8 cellular contexts compared by ENCODE assay signal in the genomic region with DNA sequence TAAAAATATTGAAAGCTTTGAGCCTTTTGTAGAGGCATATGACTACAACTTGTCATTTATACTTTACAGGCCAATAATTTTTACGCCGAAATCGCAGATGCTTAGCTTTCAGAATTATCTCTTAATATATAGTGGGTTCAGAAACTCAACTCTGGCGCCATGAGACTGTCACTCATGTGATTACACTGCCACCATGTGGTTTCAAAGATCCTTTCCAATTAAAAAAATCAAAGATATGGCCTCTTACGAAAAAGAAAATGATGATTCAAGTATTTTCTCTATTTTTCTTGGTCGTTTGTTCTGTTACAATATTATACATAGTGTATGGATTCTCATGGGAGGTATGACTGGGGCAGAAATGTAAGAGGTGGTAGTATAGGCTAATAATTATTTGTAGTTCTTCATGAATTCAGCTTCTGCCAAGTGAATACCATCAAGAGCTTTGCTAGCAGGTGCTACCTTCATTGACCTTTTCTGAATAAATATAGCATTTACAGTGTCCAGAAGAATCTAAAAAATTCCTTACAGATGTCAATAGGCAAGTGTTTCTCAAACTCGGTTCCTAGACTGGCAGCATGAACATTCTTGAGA.
DNase-seq lines count a peak whose midpoint lies in the region; ATAC-seq, FAIRE-seq and TF ChIP-seq lines count a peak whose summit lies in the region.

No MANE protein-coding gene starts in this region.

- no peaks in the 10 kb centered on the region for H3K27me3 ChIP-seq in GM12878 (replicated peaks in 1 of 2; ENCODE audit: control insufficient read depth in 2 of 2, insufficient read depth in 2 of 2, low read length in 1 of 2)

- H3K27ac ChIP-seq in GM12878 (ENCODE audit: control insufficient read depth, insufficient read depth), result no peak overlapping the region

- RAD21 ChIA-PET in GM12878 (lab: Charles Lee; ENCODE audit: unreplicated experiment), result interaction anchor here (0.6 to 2.5 kb wide), 7 partner anchors 148 to 636 kb away, joined by 3 to 31 read pairs (median 7); no protein-coding TSS in a partner anchor

- peak; percentile 79 for TF ChIP-seq RAD21 in GM12878 (IDR thresholded peaks at IDR 0.05; ENCODE audit: insufficient read depth, low read depth, low read length)

- no peaks in the 10 kb centered on the region for H3K4me1 ChIP-seq in GM12878 (ENCODE audit: control insufficient read depth, insufficient read depth, low read length)

- no peak for TF ChIP-seq POLR2A in GM12878 (IDR thresholded peaks at IDR 0.05; ENCODE audit: low read depth, low read length)

- no peak overlapping the region for H2AFZ ChIP-seq in GM12878 (ENCODE audit: control insufficient read depth, low read depth, low read length)

- in situ Hi-C loops in GM12878 (cut with MboI), result loop anchor here (5.0 kb wide), 2 partner anchors 335 to 635 kb away; no protein-coding TSS in a partner anchor

- TF ChIP-seq CTCF in GM12878 (IDR thresholded peaks at IDR 0.05 in 2 of 3, conservative IDR thresholded peaks at IDR 0.05 in 1 of 3; ENCODE audit: control insufficient read depth in 2 of 3, extremely low read depth in 1 of 3, insufficient read depth in 1 of 3, low read depth in 3 of 3, low read length in 3 of 3), result peak; percentile 41 to 76 (median 46); a peak in 5 of 6 replicates

- no peak overlapping the region for H3K4me3 ChIP-seq in GM12878

- ATAC-seq in Right ventricle myocardium superior (ENCODE audit: poor library complexity) (peak; percentile 59), Right ventricle myocardium inferior (no peak), HG02678 (IDR thresholded peaks at IDR 0.05; ENCODE audit: unreplicated experiment) (peak; percentile 57), GM12878 (peak; percentile 77), HG02571 (IDR thresholded peaks at IDR 0.05; ENCODE audit: unreplicated experiment) (no peak)

- 2% methylated on average over 7 of the region's 7 CpGs for WGBS in GM12878 (ENCODE audit: insufficient coverage, insufficient replicate concordance, low lambda C conversion rate, missing lambda C conversion rate)

- SMC1A ChIA-PET in GM12878 (lab: Charles Lee; ENCODE audit: uncharacterized antibody, unreplicated experiment), result interaction anchor here (0.8 to 3.8 kb wide), 16 partner anchors 9 to 934 kb away, joined by 3 to 37 read pairs (median 4); no protein-coding TSS in a partner anchor

- TF ChIP-seq EP300 in GM12878 (IDR thresholded peaks at IDR 0.05; ENCODE audit: borderline replicate concordance in 1 of 2, control insufficient read depth in 1 of 2, low read depth in 2 of 2, low read length in 2 of 2), result no peak

- CTCF ChIA-PET in GM12878 (lab: Yijun Ruan, JAX), result interaction anchor here (0.6 to 4.9 kb wide), 33 partner anchors 9 to 680 kb away, joined by 3 to 59 read pairs (median 4); no protein-coding TSS in a partner anchor

- intact Hi-C loops in Right ventricle myocardium superior (cut with DNase I) (loop anchor here (2.0 to 5.0 kb wide), 2 partner anchors 335 to 637 kb away; no protein-coding TSS in a partner anchor), Right ventricle myocardium inferior (cut with DNase I) (loop anchor here (2.0 to 10.0 kb wide), 3 partner anchors 335 to 803 kb away; no protein-coding TSS in a partner anchor), GM12878 (cut with micrococcal nuclease; ENCODE audit: unreplicated experiment) (loop anchor here (1.0 to 10.0 kb wide), 4 partner anchors 227 to 803 kb away; no protein-coding TSS in a partner anchor)

- H3K79me2 ChIP-seq in GM12878 (ENCODE audit: control insufficient read depth, insufficient read depth, low read length), result no peaks in the 10 kb centered on the region

- no peak overlapping the region for H3K9ac ChIP-seq in GM12878 (ENCODE audit: control insufficient read depth, insufficient read depth, low read length)

- DNase-seq in Right ventricle myocardium superior, result no peak
- no peak for DNase-seq in Right ventricle myocardium inferior (ENCODE audit: missing footprints)
- DNase-seq in NCI-H2107 treated with DMSO at 0.1 percent for 48 hours (lab: John Stamatoyannopoulos, UW; ENCODE audit: unreplicated experiment), result peak; percentile 60
- DNase-seq in GM12878 (ENCODE audit: low read depth, low spot score), result peak; percentile 12
- peak; percentile 63 for DNase-seq in left kidney (ENCODE audit: low read depth, low spot score)
- DNase-seq in effector CD8-positive, alpha-beta T cell (lab: John Stamatoyannopoulos, UW), result no peak

- POLR2A ChIA-PET in GM12878 (lab: Charles Lee), result no interaction called here

- H3K9me3 ChIP-seq in GM12878 (replicated peaks; ENCODE audit: control insufficient read depth, insufficient read depth, low read length), result no peaks in the 10 kb centered on the region

- no peaks in the 10 kb centered on the region for H3K36me3 ChIP-seq in GM12878 (ENCODE audit: control insufficient read depth in 2 of 2, insufficient read depth in 2 of 2, low read length in 1 of 2)

- H3K4me2 ChIP-seq in GM12878 (ENCODE audit: control insufficient read depth, insufficient read depth), result no peak overlapping the region

- FAIRE-seq in GM12878 (lab: Jason Lieb, UNC), result peak; percentile 80

- no TSS peak for BruUV-seq in GM12878 (replicated peaks; lab: Mats Ljungman, UMichigan)

- H4K20me1 ChIP-seq in GM12878 (ENCODE audit: control insufficient read depth, insufficient read depth), result no peaks in the 10 kb centered on the region

TF ChIP-seq in GM12878, 131 proteins besides CTCF, POLR2A, EP300 and RAD21 (continues in another document):
- TF ChIP-seq PAX8 (IDR thresholded peaks at IDR 0.05) (no peak), MYB (IDR thresholded peaks at IDR 0.05; ENCODE audit: borderline replicate concordance, low read depth, low read length) (no peak), SMC3 (IDR thresholded peaks at IDR 0.05; ENCODE audit: borderline replicate concordance, low read length) (peak; percentile 78; the same call in 1 of the 2 replicates), NFYA (IDR thresholded peaks at IDR 0.05; ENCODE audit: borderline replicate concordance, low read depth, low read length) (no peak), IRF4 (IDR thresholded peaks at IDR 0.05; ENCODE audit: low read depth, low read length) (0 out of 2 replicates have a peak, but pooled peaks have one; percentile 49), SIX5 (IDR thresholded peaks at IDR 0.05; ENCODE audit: low read depth, low read length, severe bottlenecking) (no peak), CHD4 (IDR thresholded peaks at IDR 0.05) (no peak), SPI1 (IDR thresholded peaks at IDR 0.05; ENCODE audit: borderline replicate concordance, insufficient read depth, low read depth, low read length) (no peak), PML (IDR thresholded peaks at IDR 0.05; ENCODE audit: low read length) (no peak), ZZZ3 (IDR thresholded peaks at IDR 0.05; ENCODE audit: control insufficient read depth, insufficient read length, low read depth) (no peak), SMARCA5 (IDR thresholded peaks at IDR 0.05) (no peak), MYC (IDR thresholded peaks at IDR 0.05; ENCODE audit: insufficient read depth, insufficient read length, insufficient replicate concordance, low read length, severe bottlenecking) (no peak), RBBP5 (conservative IDR thresholded peaks at IDR 0.05) (no peak)
- TF ChIP-seq, protein P1, sequence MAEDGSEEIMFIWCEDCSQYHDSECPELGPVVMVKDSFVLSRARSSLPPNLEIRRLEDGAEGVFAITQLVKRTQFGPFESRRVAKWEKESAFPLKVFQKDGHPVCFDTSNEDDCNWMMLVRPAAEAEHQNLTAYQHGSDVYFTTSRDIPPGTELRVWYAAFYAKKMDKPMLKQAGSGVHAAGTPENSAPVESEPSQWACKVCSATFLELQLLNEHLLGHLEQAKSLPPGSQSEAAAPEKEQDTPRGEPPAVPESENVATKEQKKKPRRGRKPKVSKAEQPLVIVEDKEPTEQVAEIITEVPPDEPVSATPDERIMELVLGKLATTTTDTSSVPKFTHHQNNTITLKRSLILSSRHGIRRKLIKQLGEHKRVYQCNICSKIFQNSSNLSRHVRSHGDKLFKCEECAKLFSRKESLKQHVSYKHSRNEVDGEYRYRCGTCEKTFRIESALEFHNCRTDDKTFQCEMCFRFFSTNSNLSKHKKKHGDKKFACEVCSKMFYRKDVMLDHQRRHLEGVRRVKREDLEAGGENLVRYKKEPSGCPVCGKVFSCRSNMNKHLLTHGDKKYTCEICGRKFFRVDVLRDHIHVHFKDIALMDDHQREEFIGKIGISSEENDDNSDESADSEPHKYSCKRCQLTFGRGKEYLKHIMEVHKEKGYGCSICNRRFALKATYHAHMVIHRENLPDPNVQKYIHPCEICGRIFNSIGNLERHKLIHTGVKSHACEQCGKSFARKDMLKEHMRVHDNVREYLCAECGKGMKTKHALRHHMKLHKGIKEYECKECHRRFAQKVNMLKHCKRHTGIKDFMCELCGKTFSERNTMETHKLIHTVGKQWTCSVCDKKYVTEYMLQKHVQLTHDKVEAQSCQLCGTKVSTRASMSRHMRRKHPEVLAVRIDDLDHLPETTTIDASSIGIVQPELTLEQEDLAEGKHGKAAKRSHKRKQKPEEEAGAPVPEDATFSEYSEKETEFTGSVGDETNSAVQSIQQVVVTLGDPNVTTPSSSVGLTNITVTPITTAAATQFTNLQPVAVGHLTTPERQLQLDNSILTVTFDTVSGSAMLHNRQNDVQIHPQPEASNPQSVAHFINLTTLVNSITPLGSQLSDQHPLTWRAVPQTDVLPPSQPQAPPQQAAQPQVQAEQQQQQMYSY (CRISPR knock-in tag; IDR thresholded peaks at IDR 0.05), result no peak
- TF ChIP-seq, protein P2, sequence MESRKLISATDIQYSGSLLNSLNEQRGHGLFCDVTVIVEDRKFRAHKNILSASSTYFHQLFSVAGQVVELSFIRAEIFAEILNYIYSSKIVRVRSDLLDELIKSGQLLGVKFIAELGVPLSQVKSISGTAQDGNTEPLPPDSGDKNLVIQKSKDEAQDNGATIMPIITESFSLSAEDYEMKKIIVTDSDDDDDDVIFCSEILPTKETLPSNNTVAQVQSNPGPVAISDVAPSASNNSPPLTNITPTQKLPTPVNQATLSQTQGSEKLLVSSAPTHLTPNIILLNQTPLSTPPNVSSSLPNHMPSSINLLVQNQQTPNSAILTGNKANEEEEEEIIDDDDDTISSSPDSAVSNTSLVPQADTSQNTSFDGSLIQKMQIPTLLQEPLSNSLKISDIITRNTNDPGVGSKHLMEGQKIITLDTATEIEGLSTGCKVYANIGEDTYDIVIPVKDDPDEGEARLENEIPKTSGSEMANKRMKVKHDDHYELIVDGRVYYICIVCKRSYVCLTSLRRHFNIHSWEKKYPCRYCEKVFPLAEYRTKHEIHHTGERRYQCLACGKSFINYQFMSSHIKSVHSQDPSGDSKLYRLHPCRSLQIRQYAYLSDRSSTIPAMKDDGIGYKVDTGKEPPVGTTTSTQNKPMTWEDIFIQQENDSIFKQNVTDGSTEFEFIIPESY (IDR thresholded peaks at IDR 0.05), result no peak

Comparison
In these comparisons a context has a peak if more than half of its experiments do, and no peak if none do; other contexts are left out.
1. ATAC-seq: peak in Right ventricle myocardium superior (single experiment), HG02678 (single experiment) and GM12878 (single experiment); none in Right ventricle myocardium inferior (single experiment) and HG02571 (single experiment).
2. DNase-seq: peak in NCI-H2107 treated with DMSO at 0.1 percent for 48 hours (single experiment), GM12878 (single experiment) and left kidney (single experiment); none in Right ventricle myocardium superior (single experiment), Right ventricle myocardium inferior (single experiment) and effector CD8-positive, alpha-beta T cell (single experiment).